In genomic region chr9:136881691-136882108, GRCh38 we compare ENCODE assay signal across 9 cellular contexts. TPM values are rescaled to one million over a fixed set of nuclear protein-coding genes. Genes with fewer than 3 reads are reported as not detected.
DNase-seq lines count a peak whose midpoint lies in the region; ATAC-seq and TF ChIP-seq lines count a peak whose summit lies in the region.
"Had no signal": no experiment of that assay in that cellular context is flagged by ENCODE, and none has a peak within 500 bp of the region (broad histone marks: within the 10 kb centered on the region; RNA-seq: fewer than 3 reads in every experiment).

No MANE protein-coding gene starts in this region.

- CTCF ChIA-PET in PC-3 (lab: Charles Lee): no interaction called here

- no peak for DNase-seq in activated CD4-positive, CD25-positive, alpha-beta regulatory T cell (lab: John Stamatoyannopoulos, UW)
- DNase-seq in T1000 (lab: John Stamatoyannopoulos, UW) (peak; percentile 49), epidermal melanocyte (ENCODE audit: insufficient read length, low spot score) (peak; percentile 79), testis (no peak), NCI-H1436 (lab: John Stamatoyannopoulos, UW) (no peak), PC-3 (no peak)
- peak; percentile 81 for DNase-seq in stimulated activated CD4-positive, alpha-beta T cell treated with anti-CD3 and anti-CD28 coated beads, Interleukin-15, amount 100 ng/mL, for 24 hours

- intact Hi-C loops in testis (cut with DNase I; ENCODE audit: low total_unique reads): no loop called here
- intact Hi-C loops in PC-3 (cut with micrococcal nuclease): no loop called here

- H3K27ac ChIP-seq in testis: no peak overlapping the region
- no peak overlapping the region for H3K27ac ChIP-seq in PC-3 (ENCODE audit: low read length)
- H3K27ac ChIP-seq: parathyroid adenoma had no signal

- no peaks in the 10 kb centered on the region for H4K20me1 ChIP-seq in PC-3 (ENCODE audit: low read length)

- WGBS in testis, 2 donors: 30 to 38% methylated on average over 7 to 9 of the region's 9 CpGs

- H3K27me3 ChIP-seq in testis (no peaks in the 10 kb centered on the region), PC-3 (ENCODE audit: low read length) (no peaks in the 10 kb centered on the region)

- no peaks in the 10 kb centered on the region for H3F3A ChIP-seq in PC-3 (ENCODE audit: low read length, unreplicated experiment)

- no peaks in the 10 kb centered on the region for H3K9me3 ChIP-seq in testis
- H3K9me3 ChIP-seq in PC-3 (ENCODE audit: low read length): no peaks in the 10 kb centered on the region

- H3K4me2 ChIP-seq in PC-3 (ENCODE audit: low read length): no peak overlapping the region

- no TSS peak for BruUV-seq in PC-3 (replicated peaks; lab: Mats Ljungman, UMichigan)

- H3K9ac ChIP-seq in PC-3 (ENCODE audit: low read length): no peak overlapping the region
- H3K9ac ChIP-seq: parathyroid adenoma had no signal

- peak; percentile 10 to 19 for ATAC-seq in activated CD4-positive, CD25-positive, alpha-beta regulatory T cell treated with anti-CD3 and anti-CD28 coated beads, Interleukin-2, amount 50 U/mL, for 24 hours
- ATAC-seq in PC-3: no peak

- no peaks in the 10 kb centered on the region for H3K9me2 ChIP-seq in PC-3 (replicated peaks; ENCODE audit: low read length)

- POLR2A ChIA-PET in PC-3 (lab: Charles Lee; ENCODE audit: unreplicated experiment): no interaction called here

- H3K4me3 ChIP-seq in testis: no peak overlapping the region
- H3K4me3 ChIP-seq in PC-3 (ENCODE audit: low read length): no peak overlapping the region

- no peak for TF ChIP-seq CTCF in testis (IDR thresholded peaks at IDR 0.05)
- TF ChIP-seq CTCF in PC-3 (conservative IDR thresholded peaks at IDR 0.05; ENCODE audit: low read depth, low read length): no peak

- no peak overlapping the region for H2AFZ ChIP-seq in PC-3 (ENCODE audit: low read length)
- H2AFZ ChIP-seq: parathyroid adenoma had no signal

- peaks cover 8% of the 10 kb centered on the region for H3K79me2 ChIP-seq in PC-3 (ENCODE audit: low read length)
- H3K79me2 ChIP-seq: parathyroid adenoma had no signal

- no peak for TF ChIP-seq POLR2A in testis (IDR thresholded peaks at IDR 0.05)

- H3K36me3 ChIP-seq in testis (ENCODE audit: low read depth, missing control alignments) (no peaks in the 10 kb centered on the region), PC-3 (ENCODE audit: low read depth, low read length) (no peaks in the 10 kb centered on the region)

- H3K4me1 ChIP-seq in testis: no peaks in the 10 kb centered on the region
- H3K4me1 ChIP-seq in PC-3 (ENCODE audit: insufficient read depth, low read length): peaks cover 10% of the 10 kb centered on the region; the same call in 1 of the 2 replicates
- H3K4me1 ChIP-seq: parathyroid adenoma had no signal

RNA-seq across cellular contexts. Expression of gene TRAF2, which starts 4.6 kb away (rescaled TPM):
- total RNA-seq in testis (10 to 100 TPM; 23.7 to 32.9 TPM), PC-3 (2014; rRNA removed) (11.5 and 25.4 TPM in 2 replicates)
- 21.9 TPM for polyA plus RNA-seq in testis (ENCODE audit: insufficient read depth, low read depth, low replicate concordance)

RNA-seq across cellular contexts. Expression of gene EDF1, which starts 15.6 kb away (rescaled TPM):
- 100 to 1,000 TPM; 278 to 330 TPM for total RNA-seq in testis
- 368 TPM for polyA plus RNA-seq in testis (ENCODE audit: insufficient read depth, low read depth, low replicate concordance)
- 544 and 562 TPM in 2 replicates for total RNA-seq in PC-3 (2014; rRNA removed)

RNA-seq across cellular contexts. Expression of gene MAMDC4, which starts 29.6 kb away (rescaled TPM):
- total RNA-seq in testis (10 to 100 TPM; 18.3 to 21.9 TPM), PC-3 (2014; rRNA removed) (3.0 and 5.3 TPM in 2 replicates)
- 8.1 TPM for polyA plus RNA-seq in testis (ENCODE audit: insufficient read depth, low read depth, low replicate concordance)

RNA-seq across cellular contexts. Expression of gene PHPT1, which starts 32.5 kb away (rescaled TPM):
- total RNA-seq in testis: 100 to 1,000 TPM; 134 to 146 TPM
- 146 TPM for polyA plus RNA-seq in testis (ENCODE audit: insufficient read depth, low read depth, low replicate concordance)
- 83.2 and 111 TPM in 2 replicates for total RNA-seq in PC-3 (2014; rRNA removed)

RNA-seq across cellular contexts. Expression of gene AJM1, which starts 39.4 kb away (rescaled TPM):
- total RNA-seq in testis (10 to 100 TPM; 13.1 to 24.6 TPM), PC-3 (2014; rRNA removed) (1.4 and 2.6 TPM in 2 replicates)
- 4.0 TPM for polyA plus RNA-seq in testis (ENCODE audit: insufficient read depth, low read depth, low replicate concordance)

Comparison
In these comparisons a context has a peak if more than half of its experiments do, and no peak if none do; other contexts are left out.
1. DNase-seq: peak in T1000 (single experiment), epidermal melanocyte (single experiment) and stimulated activated CD4-positive, alpha-beta T cell treated with anti-CD3 and anti-CD28 coated beads, Interleukin-15, amount 100 ng/mL, for 24 hours (single experiment); none in activated CD4-positive, CD25-positive, alpha-beta regulatory T cell (0 of 4), testis (single experiment), NCI-H1436 (single experiment) and PC-3 (single experiment).